21 cellular contexts compared by ENCODE assay signal in the genomic region with DNA sequence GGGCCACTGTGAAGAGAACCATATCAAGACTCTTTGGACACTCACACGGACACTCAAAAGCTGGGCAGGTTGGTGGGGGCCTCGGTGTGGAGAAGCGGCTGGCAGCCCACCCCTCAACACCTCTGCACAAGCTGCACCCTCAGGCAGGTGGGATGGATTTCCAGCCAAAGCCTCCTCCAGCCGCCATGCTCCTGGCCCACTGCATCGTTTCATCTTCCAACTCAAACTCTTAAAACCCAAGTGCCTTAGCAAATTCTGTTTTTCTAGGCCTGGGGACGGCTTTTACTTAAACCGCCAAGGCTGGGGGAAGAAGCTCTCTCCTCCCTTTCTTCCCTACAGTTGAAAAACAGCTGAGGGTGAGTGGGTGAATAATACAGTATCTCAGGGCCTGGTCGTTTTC. TPM values are rescaled to one million over a fixed set of nuclear protein-coding genes. Genes with fewer than 3 reads are reported as not detected.
DNase-seq lines count a peak whose midpoint lies in the region; ATAC-seq lines count a peak whose summit lies in the region.
"Had no signal": no experiment of that assay in that cellular context is flagged by ENCODE, and none has a peak within 500 bp of the region (broad histone marks: within the 10 kb centered on the region; RNA-seq: fewer than 3 reads in every experiment).

No MANE protein-coding gene starts in this region.

- peak; percentile 1 for ATAC-seq in left lobe of liver
- ATAC-seq in HG03108 (IDR thresholded peaks at IDR 0.05; ENCODE audit: unreplicated experiment) = no peak
- ATAC-seq: foreskin keratinocyte, right lobe of liver had no signal

- no peak for DNase-seq in T-helper 2 cell treated with Interferon-gamma antibody and Interleukin-4, amounts not matched to agents 5 μg/mL and 100 μg/mL, for 36 hours (ENCODE audit: low spot score)
- DNase-seq in T-helper 2 cell (no peak), SJSA1 (ENCODE audit: low read depth in 1 of 2, low spot score in 2 of 2) (no peak), left lobe of liver (ENCODE audit: low spot score) (no peak), RKO (ENCODE audit: low spot score) (no peak), NCI-H1105 (lab: John Stamatoyannopoulos, UW) (no peak)
- DNase-seq: activated B cell treated with CpG ODN at 0.5 μM for 24 hours; DMS79; foreskin keratinocyte; GOT3; kidney glomerular epithelial cell; NCI-H1694 treated with DMSO at 0.1 percent for 48 hours; NCI-H446; NK-92 treated with Interleukin-12 subunit alpha and Interleukin-12 subunit beta, amount 100 ng/mL, for 24 hours; occipital lobe; right lobe of liver had no signal

- H3K27me3 ChIP-seq in SJSA1 (replicated peaks) = no peaks in the 10 kb centered on the region
- no peaks in the 10 kb centered on the region for H3K27me3 ChIP-seq in stomach smooth muscle (ENCODE audit: control insufficient read depth in 1 of 2, insufficient read depth in 2 of 2, low read length in 2 of 2)
- H3K27me3 ChIP-seq: BLaER1, foreskin keratinocyte, right lobe of liver had no signal

- H3K27ac ChIP-seq in SJSA1 (peak overlapping the region; percentile 89), stomach smooth muscle (ENCODE audit: low read length) (peak overlapping the region; percentile 6)
- H3K27ac ChIP-seq: 22Rv1, BLaER1, foreskin keratinocyte, right lobe of liver had no signal

- H3K9me3 Mint-ChIP-seq in T-helper 2 cell treated with Interferon-gamma antibody and Interleukin-4, amounts not matched to agents 5 μg/mL and 100 μg/mL, for 36 hours = no peaks in the 10 kb centered on the region
- H3K9me3 Mint-ChIP-seq: activated B cell treated with CpG ODN at 0.5 μM for 24 hours; T-helper 1 cell treated with Interleukin-12 subunit alpha and Interleukin-12 subunit beta and Interleukin-4 antibody, amounts not matched to agents 30 μg/mL and 1 μg/mL, for 36 hours had no signal

- no peak overlapping the region for H3K4me3 ChIP-seq in SJSA1
- no peak overlapping the region for H3K4me3 ChIP-seq in stomach smooth muscle (ENCODE audit: low read length in 2 of 2)
- H3K4me3 ChIP-seq: BLaER1, right lobe of liver had no signal

- peaks cover 4% of the 10 kb centered on the region for H3K36me3 Mint-ChIP-seq in T-helper 2 cell treated with Interferon-gamma antibody and Interleukin-4, amounts not matched to agents 5 μg/mL and 100 μg/mL, for 36 hours (ENCODE audit: low read depth)

- H3K36me3 ChIP-seq in SJSA1 (peaks cover 5% of the 10 kb centered on the region; the same call in 1 of the 2 replicates), stomach smooth muscle (ENCODE audit: control insufficient read depth in 2 of 2, insufficient read depth in 2 of 2, low read length in 2 of 2) (peaks cover 4 to 27% of the 10 kb centered on the region in 2 donors)
- H3K36me3 ChIP-seq: BLaER1 had no signal

- peak overlapping the region in 1 of 2 donors; percentile 13 for H3K9ac ChIP-seq in stomach smooth muscle (ENCODE audit: low read length in 2 of 2)
- H3K9ac ChIP-seq: BLaER1 had no signal

- peak overlapping the region; percentile 6 for H3K4me3 Mint-ChIP-seq in T-helper 2 cell treated with Interferon-gamma antibody and Interleukin-4, amounts not matched to agents 5 μg/mL and 100 μg/mL, for 36 hours
- H3K4me3 Mint-ChIP-seq: activated B cell treated with CpG ODN at 0.5 μM for 24 hours; T-helper 1 cell treated with Interleukin-12 subunit alpha and Interleukin-12 subunit beta and Interleukin-4 antibody, amounts not matched to agents 30 μg/mL and 1 μg/mL, for 36 hours had no signal

- H3K4me1 ChIP-seq in SJSA1 (replicated peaks) (peaks cover 48% of the 10 kb centered on the region), stomach smooth muscle (ENCODE audit: control insufficient read depth, insufficient read depth, low read length) (peaks cover 20% of the 10 kb centered on the region)

- no peaks in the 10 kb centered on the region for H3K27me3 Mint-ChIP-seq in T-helper 2 cell treated with Interferon-gamma antibody and Interleukin-4, amounts not matched to agents 5 μg/mL and 100 μg/mL, for 36 hours (ENCODE audit: low read depth)
- H3K27me3 Mint-ChIP-seq: activated B cell treated with CpG ODN at 0.5 μM for 24 hours had no signal

- H3K9me3 ChIP-seq in SJSA1 (replicated peaks) (no peaks in the 10 kb centered on the region), stomach smooth muscle (ENCODE audit: control insufficient read depth in 2 of 2, low read length in 2 of 2) (no peaks in the 10 kb centered on the region)
- H3K9me3 ChIP-seq: BLaER1, right lobe of liver had no signal

- H3K27ac Mint-ChIP-seq in T-helper 2 cell treated with Interferon-gamma antibody and Interleukin-4, amounts not matched to agents 5 μg/mL and 100 μg/mL, for 36 hours = no peak overlapping the region
- H3K27ac Mint-ChIP-seq: activated B cell treated with CpG ODN at 0.5 μM for 24 hours had no signal

- peaks cover 53% of the 10 kb centered on the region for H3K4me1 Mint-ChIP-seq in T-helper 2 cell treated with Interferon-gamma antibody and Interleukin-4, amounts not matched to agents 5 μg/mL and 100 μg/mL, for 36 hours (ENCODE audit: low read depth)

RNA-seq across cellular contexts. Expression of a gene that starts 36.4 kb away (rescaled TPM):
- total RNA-seq in SJSA1 (2014; rRNA removed; shearing (Covaris generic)) = not detected in 2 replicates
- total RNA-seq in left lobe of liver = 2.2 TPM
- total RNA-seq: activated B cell treated with CpG ODN at 0.5 μM for 24 hours, foreskin keratinocyte had no signal

RNA-seq across cellular contexts. Expression of a gene that starts 36.6 kb away (rescaled TPM):
- not detected in 2 replicates for total RNA-seq in SJSA1 (2014; rRNA removed; shearing (Covaris generic))
- 5.4 TPM for total RNA-seq in left lobe of liver
- total RNA-seq: foreskin keratinocyte had no signal
